Comparison of ENCODE assay signal across 1 cellular context in the genomic region with DNA sequence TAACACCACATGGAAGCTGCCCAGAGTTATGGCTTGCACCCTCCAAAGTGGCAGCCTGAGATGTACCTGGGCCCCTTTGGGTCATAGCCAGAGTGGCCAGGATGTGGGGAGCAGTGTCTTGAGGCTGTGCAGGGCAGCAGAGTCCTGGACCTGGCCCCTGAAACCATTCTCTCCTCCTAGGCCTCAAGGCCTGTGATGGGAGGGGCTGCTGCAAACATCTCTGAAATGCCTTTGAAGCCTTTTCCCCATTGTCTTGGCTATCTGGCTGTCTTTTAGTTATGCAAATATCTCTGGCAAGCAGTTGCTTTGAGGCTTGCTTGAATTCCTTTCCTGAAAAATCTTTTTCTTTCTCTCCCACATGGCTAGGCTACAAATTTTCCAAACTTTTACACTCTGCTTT.
TF ChIP-seq lines count a peak whose summit lies in the region.

No MANE protein-coding gene starts in this region.

TF ChIP-seq in GM23338, 12 proteins besides CTCF, POLR2A, EP300 and RAD21 (continued from another document):
- TF ChIP-seq, protein P1, sequence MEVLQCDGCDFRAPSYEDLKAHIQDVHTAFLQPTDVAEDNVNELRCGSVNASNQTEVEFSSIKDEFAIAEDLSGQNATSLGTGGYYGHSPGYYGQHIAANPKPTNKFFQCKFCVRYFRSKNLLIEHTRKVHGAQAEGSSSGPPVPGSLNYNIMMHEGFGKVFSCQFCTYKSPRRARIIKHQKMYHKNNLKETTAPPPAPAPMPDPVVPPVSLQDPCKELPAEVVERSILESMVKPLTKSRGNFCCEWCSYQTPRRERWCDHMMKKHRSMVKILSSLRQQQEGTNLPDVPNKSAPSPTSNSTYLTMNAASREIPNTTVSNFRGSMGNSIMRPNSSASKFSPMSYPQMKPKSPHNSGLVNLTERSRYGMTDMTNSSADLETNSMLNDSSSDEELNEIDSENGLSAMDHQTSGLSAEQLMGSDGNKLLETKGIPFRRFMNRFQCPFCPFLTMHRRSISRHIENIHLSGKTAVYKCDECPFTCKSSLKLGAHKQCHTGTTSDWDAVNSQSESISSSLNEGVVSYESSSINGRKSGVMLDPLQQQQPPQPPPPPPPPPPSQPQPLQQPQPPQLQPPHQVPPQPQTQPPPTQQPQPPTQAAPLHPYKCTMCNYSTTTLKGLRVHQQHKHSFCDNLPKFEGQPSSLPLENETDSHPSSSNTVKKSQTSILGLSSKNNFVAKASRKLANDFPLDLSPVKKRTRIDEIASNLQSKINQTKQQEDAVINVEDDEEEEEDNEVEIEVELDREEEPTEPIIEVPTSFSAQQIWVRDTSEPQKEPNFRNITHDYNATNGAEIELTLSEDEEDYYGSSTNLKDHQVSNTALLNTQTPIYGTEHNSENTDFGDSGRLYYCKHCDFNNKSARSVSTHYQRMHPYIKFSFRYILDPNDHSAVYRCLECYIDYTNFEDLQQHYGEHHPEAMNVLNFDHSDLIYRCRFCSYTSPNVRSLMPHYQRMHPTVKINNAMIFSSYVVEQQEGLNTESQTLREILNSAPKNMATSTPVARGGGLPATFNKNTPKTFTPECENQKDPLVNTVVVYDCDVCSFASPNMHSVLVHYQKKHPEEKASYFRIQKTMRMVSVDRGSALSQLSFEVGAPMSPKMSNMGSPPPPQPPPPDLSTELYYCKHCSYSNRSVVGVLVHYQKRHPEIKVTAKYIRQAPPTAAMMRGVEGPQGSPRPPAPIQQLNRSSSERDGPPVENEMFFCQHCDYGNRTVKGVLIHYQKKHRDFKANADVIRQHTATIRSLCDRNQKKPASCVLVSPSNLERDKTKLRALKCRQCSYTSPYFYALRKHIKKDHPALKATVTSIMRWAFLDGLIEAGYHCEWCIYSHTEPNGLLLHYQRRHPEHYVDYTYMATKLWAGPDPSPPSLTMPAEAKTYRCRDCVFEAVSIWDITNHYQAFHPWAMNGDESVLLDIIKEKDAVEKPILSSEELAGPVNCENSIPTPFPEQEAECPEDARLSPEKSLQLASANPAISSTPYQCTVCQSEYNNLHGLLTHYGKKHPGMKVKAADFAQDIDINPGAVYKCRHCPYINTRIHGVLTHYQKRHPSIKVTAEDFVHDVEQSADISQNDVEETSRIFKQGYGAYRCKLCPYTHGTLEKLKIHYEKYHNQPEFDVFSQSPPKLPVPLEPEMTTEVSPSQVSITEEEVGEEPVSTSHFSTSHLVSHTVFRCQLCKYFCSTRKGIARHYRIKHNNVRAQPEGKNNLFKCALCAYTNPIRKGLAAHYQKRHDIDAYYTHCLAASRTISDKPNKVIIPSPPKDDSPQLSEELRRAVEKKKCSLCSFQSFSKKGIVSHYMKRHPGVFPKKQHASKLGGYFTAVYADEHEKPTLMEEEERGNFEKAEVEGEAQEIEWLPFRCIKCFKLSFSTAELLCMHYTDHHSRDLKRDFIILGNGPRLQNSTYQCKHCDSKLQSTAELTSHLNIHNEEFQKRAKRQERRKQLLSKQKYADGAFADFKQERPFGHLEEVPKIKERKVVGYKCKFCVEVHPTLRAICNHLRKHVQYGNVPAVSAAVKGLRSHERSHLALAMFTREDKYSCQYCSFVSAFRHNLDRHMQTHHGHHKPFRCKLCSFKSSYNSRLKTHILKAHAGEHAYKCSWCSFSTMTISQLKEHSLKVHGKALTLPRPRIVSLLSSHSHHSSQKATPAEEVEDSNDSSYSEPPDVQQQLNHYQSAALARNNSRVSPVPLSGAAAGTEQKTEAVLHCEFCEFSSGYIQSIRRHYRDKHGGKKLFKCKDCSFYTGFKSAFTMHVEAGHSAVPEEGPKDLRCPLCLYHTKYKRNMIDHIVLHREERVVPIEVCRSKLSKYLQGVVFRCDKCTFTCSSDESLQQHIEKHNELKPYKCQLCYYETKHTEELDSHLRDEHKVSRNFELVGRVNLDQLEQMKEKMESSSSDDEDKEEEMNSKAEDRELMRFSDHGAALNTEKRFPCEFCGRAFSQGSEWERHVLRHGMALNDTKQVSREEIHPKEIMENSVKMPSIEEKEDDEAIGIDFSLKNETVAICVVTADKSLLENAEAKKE (CRISPR knock-in tag; IDR thresholded peaks at IDR 0.05) = no peak
- TF ChIP-seq EZH2phosphoT487 (IDR thresholded peaks at IDR 0.05; ENCODE audit: unreplicated experiment) (no peak), JUNB (IDR thresholded peaks at IDR 0.05; ENCODE audit: unreplicated experiment) (no peak), REST (IDR thresholded peaks at IDR 0.05; ENCODE audit: unreplicated experiment) (no peak), CREB1 (CRISPR knock-in tag; IDR thresholded peaks at IDR 0.05; ENCODE audit: low read depth) (no peak)
